17 cellular contexts compared by ENCODE assay signal in the genomic region with DNA sequence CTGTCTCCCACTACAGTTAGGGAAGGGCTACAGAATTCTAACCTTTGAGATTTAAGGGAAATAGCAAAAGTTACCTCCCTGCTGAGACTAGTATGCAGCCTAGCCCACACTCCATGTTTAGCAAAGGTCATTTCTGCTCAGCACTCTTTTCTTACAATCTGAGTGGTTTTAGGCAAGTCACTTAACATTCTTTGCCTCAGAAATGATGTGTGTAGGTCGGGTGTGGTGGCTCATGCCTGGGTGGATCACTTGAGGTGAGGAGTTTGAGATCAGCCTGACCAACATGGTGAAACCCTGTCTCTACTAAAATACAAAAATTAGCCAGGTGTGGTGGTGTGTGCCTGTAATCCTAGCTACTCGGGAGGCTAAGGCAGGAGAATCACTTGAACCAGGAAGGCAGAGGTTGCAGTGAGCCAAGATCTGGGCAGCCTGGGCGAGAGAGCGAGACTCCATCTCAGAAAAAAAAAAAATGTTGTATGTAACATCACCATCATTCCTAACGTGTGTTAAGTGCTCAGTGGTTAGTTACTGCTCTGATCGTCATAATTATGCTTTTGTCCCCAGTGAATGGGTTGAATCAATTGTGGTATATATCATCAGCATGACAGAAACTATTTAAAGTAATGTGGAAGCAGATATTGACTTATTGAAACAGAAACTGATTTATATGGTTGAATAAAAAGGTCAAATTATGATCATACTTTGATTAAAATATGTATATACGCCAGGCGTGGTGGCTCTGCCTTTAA. TPM values are rescaled to one million over a fixed set of nuclear protein-coding genes. Genes with fewer than 3 reads are reported as not detected.
DNase-seq lines count a peak whose midpoint lies in the region; ATAC-seq and TF ChIP-seq lines count a peak whose summit lies in the region.
"Had no signal": no experiment of that assay in that cellular context is flagged by ENCODE, and none has a peak within 500 bp of the region (broad histone marks: within the 10 kb centered on the region; RNA-seq: fewer than 3 reads in every experiment).

No MANE protein-coding gene starts in this region.

- no peak overlapping the region for H3K4me3 ChIP-seq in IMR-90 (ENCODE audit: insufficient read depth, low read depth, low read length)
- H3K4me3 ChIP-seq in astrocyte of the spinal cord (ENCODE audit: low read depth, low read length) = no peak overlapping the region
- H3K4me3 ChIP-seq: A549, MG63 had no signal

- H2BK20ac ChIP-seq in IMR-90 (ENCODE audit: low read depth, low read length) = peak overlapping the region; percentile 33

- H3K14ac ChIP-seq in IMR-90 (replicated peaks; ENCODE audit: low read depth, low read length) = no peak overlapping the region; the same call in 1 of the 2 replicates

- H2BK120ac ChIP-seq in IMR-90 (ENCODE audit: low read depth, low read length) = peak overlapping the region; percentile 43

- TF ChIP-seq CTCF in activated CD8-positive, alpha-beta T cell treated with anti-CD3 and anti-CD28 coated beads for 36 hours (IDR thresholded peaks at IDR 0.05) = no peak
- no peak for TF ChIP-seq CTCF in IMR-90 (conservative IDR thresholded peaks at IDR 0.05; ENCODE audit: low read depth, low read length)
- no peak for TF ChIP-seq CTCF in astrocyte of the spinal cord (IDR thresholded peaks at IDR 0.05; ENCODE audit: low read depth, low read length)
- TF ChIP-seq CTCF in osteocyte (IDR thresholded peaks at IDR 0.05) = no peak

- no peaks in the 10 kb centered on the region for H3K36me3 ChIP-seq in IMR-90 (ENCODE audit: control insufficient read depth, insufficient read depth, low read length)
- H3K36me3 ChIP-seq: MG63 had no signal

- no peak overlapping the region for H2AFZ ChIP-seq in IMR-90 (replicated peaks; ENCODE audit: low read length, poor library complexity)

- H2BK15ac ChIP-seq in IMR-90 (ENCODE audit: low read depth, low read length) = peak overlapping the region; percentile 42; the same call in 2 of the 3 replicates

- H3K9me1 ChIP-seq in IMR-90 (ENCODE audit: insufficient read depth, low read length) = peaks cover 4% of the 10 kb centered on the region

- CTCF ChIA-PET in activated CD8-positive, alpha-beta T cell treated with anti-CD3 and anti-CD28 coated beads for 36 hours (lab: Charles Lee) = interaction anchor here (1.6 kb wide), 1 partner anchor 144 kb away, joined by 5 read pairs; no protein-coding TSS in a partner anchor
- CTCF ChIA-PET in activated CD8-positive, alpha-beta T cell treated with anti-CD3 and anti-CD28 coated beads, Interleukin-2, amount 10 ng/mL, durations not matched to agents 7 days and 5 days (lab: Charles Lee) = interaction anchor here (1.5 to 2.1 kb wide), 3 partner anchors 9 to 144 kb away, joined by 4 to 8 read pairs (median 7); no protein-coding TSS in a partner anchor
- CTCF ChIA-PET in IMR-90 (lab: Yijun Ruan, JAX) = no interaction called here

- ATAC-seq in activated CD8-positive, alpha-beta T cell treated with anti-CD3 and anti-CD28 coated beads for 36 hours = peak; percentile 50
- ATAC-seq in activated CD8-positive, alpha-beta T cell treated with anti-CD3 and anti-CD28 coated beads, Interleukin-2, amount 10 ng/mL, durations not matched to agents 7 days and 5 days = no peak
- ATAC-seq in IMR-90 (ENCODE audit: low read depth) (no peak), T-helper 17 cell (no peak), HG03342 (IDR thresholded peaks at IDR 0.05; ENCODE audit: unreplicated experiment) (no peak), HG02678 (IDR thresholded peaks at IDR 0.05; ENCODE audit: unreplicated experiment) (no peak)

- peak overlapping the region; percentile 70 for H3K27ac Mint-ChIP-seq in activated CD8-positive, alpha-beta T cell treated with anti-CD3 and anti-CD28 coated beads for 36 hours
- H3K27ac Mint-ChIP-seq in activated CD8-positive, alpha-beta T cell treated with anti-CD3 and anti-CD28 coated beads, Interleukin-2, amount 10 ng/mL, durations not matched to agents 7 days and 5 days = no peak overlapping the region
- H3K27ac Mint-ChIP-seq in osteocyte (ENCODE audit: unreplicated experiment) = peak overlapping the region; percentile 67
- H3K27ac Mint-ChIP-seq in T-helper 17 cell = no peak overlapping the region

- H3K9ac ChIP-seq in IMR-90 (ENCODE audit: low read depth, low read length) = no peak overlapping the region

- no peak for TF ChIP-seq POLR2A in IMR-90 (IDR thresholded peaks at IDR 0.05; ENCODE audit: low read depth, low read length)

- H3K27me3 Mint-ChIP-seq in activated CD8-positive, alpha-beta T cell treated with anti-CD3 and anti-CD28 coated beads for 36 hours = no peaks in the 10 kb centered on the region
- H3K27me3 Mint-ChIP-seq in activated CD8-positive, alpha-beta T cell treated with anti-CD3 and anti-CD28 coated beads, Interleukin-2, amount 10 ng/mL, durations not matched to agents 7 days and 5 days (ENCODE audit: low read depth) = no peaks in the 10 kb centered on the region
- H3K27me3 Mint-ChIP-seq in osteocyte (ENCODE audit: unreplicated experiment) = no peaks in the 10 kb centered on the region
- H3K27me3 Mint-ChIP-seq in T-helper 17 cell = no peaks in the 10 kb centered on the region

- H3K36me3 Mint-ChIP-seq in activated CD8-positive, alpha-beta T cell treated with anti-CD3 and anti-CD28 coated beads for 36 hours (ENCODE audit: low read depth) = peaks cover 3% of the 10 kb centered on the region
- H3K36me3 Mint-ChIP-seq in activated CD8-positive, alpha-beta T cell treated with anti-CD3 and anti-CD28 coated beads, Interleukin-2, amount 10 ng/mL, durations not matched to agents 7 days and 5 days (ENCODE audit: low read depth) = peaks cover 2% of the 10 kb centered on the region
- peaks cover 4% of the 10 kb centered on the region for H3K36me3 Mint-ChIP-seq in osteocyte (ENCODE audit: unreplicated experiment)
- H3K36me3 Mint-ChIP-seq in T-helper 17 cell (ENCODE audit: low read depth) = peaks cover 5% of the 10 kb centered on the region

- peak; percentile 29 for DNase-seq in activated CD8-positive, alpha-beta T cell treated with anti-CD3 and anti-CD28 coated beads for 36 hours
- no peak for DNase-seq in activated CD8-positive, alpha-beta T cell treated with anti-CD3 and anti-CD28 coated beads, Interleukin-2, amount 10 ng/mL, durations not matched to agents 7 days and 5 days
- DNase-seq in IMR-90 (no peak), astrocyte of the spinal cord (ENCODE audit: low read depth, low spot score) (peak; percentile 21), osteocyte (ENCODE audit: extremely low spot score, unreplicated experiment) (no peak), T-helper 17 cell (no peak)
- DNase-seq: C1 segment of cervical spinal cord, DMS 273 treated with DMSO at 0.1 percent for 48 hours, Karpas-422, MG63, NCI-H1092, NCI-H2107, NCI-H2227 treated with DMSO at 0.1 percent for 48 hours, NCI-H524 had no signal

- H3K56ac ChIP-seq in IMR-90 (ENCODE audit: extremely low read depth, insufficient read depth, low read length) = no peak overlapping the region

- no peak overlapping the region for H3K27ac ChIP-seq in IMR-90 (ENCODE audit: insufficient read depth, low read length)

- no peak overlapping the region for H3K18ac ChIP-seq in IMR-90 (ENCODE audit: low read depth, low read length)

- H2BK5ac ChIP-seq in IMR-90 (ENCODE audit: low read depth, low read length, poor library complexity, severe bottlenecking) = no peak overlapping the region

- H3K9me3 ChIP-seq in IMR-90 (ENCODE audit: control insufficient read depth, insufficient read depth, low read length) (no peaks in the 10 kb centered on the region), T-helper 17 cell (ENCODE audit: control insufficient read depth, low read length, poor library complexity, severe bottlenecking) (no peaks in the 10 kb centered on the region)
- H3K9me3 ChIP-seq: A549, MG63 had no signal

- H3K4ac ChIP-seq in IMR-90 (ENCODE audit: low read depth, low read length) = peak overlapping the region; percentile 62

- H4K91ac ChIP-seq in IMR-90 (ENCODE audit: insufficient read depth, low read depth, low read length) = peak overlapping the region; percentile 3; the same call in 1 of the 2 replicates

- H4K20me1 ChIP-seq in IMR-90 (ENCODE audit: insufficient read depth, low read length) = no peaks in the 10 kb centered on the region

- in situ Hi-C loops in IMR-90 (cut with MboI; ENCODE audit: low sequenced_read_pairs) (loop anchor here (5.0 kb wide), 1 partner anchor 82 kb away; no protein-coding TSS in a partner anchor), astrocyte of the spinal cord (cut with HindIII; ENCODE audit: low sequenced_read_pairs) (no loop called here)

- intact Hi-C loops in activated CD8-positive, alpha-beta T cell treated with anti-CD3 and anti-CD28 coated beads for 36 hours (cut with micrococcal nuclease) = loop anchor here (10.0 kb wide), 1 partner anchor 90 kb away; a partner anchor contains a TSS
- intact Hi-C loops in IMR-90 (cut with micrococcal nuclease) = no loop called here

- H3K27me3 ChIP-seq in IMR-90 (ENCODE audit: control insufficient read depth, insufficient read depth, low read length) = no peaks in the 10 kb centered on the region
- H3K27me3 ChIP-seq: MG63 had no signal

- H3K4me2 ChIP-seq in IMR-90 (ENCODE audit: low read depth, low read length) = no peak overlapping the region

- WGBS in IMR-90 (ENCODE audit: extremely low coverage in 2 of 2, insufficient read length in 1 of 2), 2 experiments = 100% methylated on average over 1 of the region's 8 CpGs; no CpG with 5 or more reads in 1 of the 2 experiments

- H2AK5ac ChIP-seq in IMR-90 (ENCODE audit: low read depth, low read length) = peak overlapping the region; percentile 61; the same call in 1 of the 2 replicates

- no peaks in the 10 kb centered on the region for H3K9me3 Mint-ChIP-seq in activated CD8-positive, alpha-beta T cell treated with anti-CD3 and anti-CD28 coated beads for 36 hours
- H3K9me3 Mint-ChIP-seq in activated CD8-positive, alpha-beta T cell treated with anti-CD3 and anti-CD28 coated beads, Interleukin-2, amount 10 ng/mL, durations not matched to agents 7 days and 5 days (ENCODE audit: insufficient read depth) = no peaks in the 10 kb centered on the region
- no peaks in the 10 kb centered on the region for H3K9me3 Mint-ChIP-seq in osteocyte (ENCODE audit: unreplicated experiment)

- no peak overlapping the region for H3K4me3 Mint-ChIP-seq in activated CD8-positive, alpha-beta T cell treated with anti-CD3 and anti-CD28 coated beads for 36 hours
- no peak overlapping the region for H3K4me3 Mint-ChIP-seq in activated CD8-positive, alpha-beta T cell treated with anti-CD3 and anti-CD28 coated beads, Interleukin-2, amount 10 ng/mL, durations not matched to agents 7 days and 5 days
- H3K4me3 Mint-ChIP-seq in osteocyte (ENCODE audit: unreplicated experiment) (no peak overlapping the region), T-helper 17 cell (no peak overlapping the region)

- BruUV-seq in IMR-90 (replicated peaks; lab: Mats Ljungman, UMichigan) = no TSS peak

- H3K4me1 Mint-ChIP-seq in activated CD8-positive, alpha-beta T cell treated with anti-CD3 and anti-CD28 coated beads for 36 hours (ENCODE audit: low read depth) = peaks cover 51% of the 10 kb centered on the region
- H3K4me1 Mint-ChIP-seq in activated CD8-positive, alpha-beta T cell treated with anti-CD3 and anti-CD28 coated beads, Interleukin-2, amount 10 ng/mL, durations not matched to agents 7 days and 5 days (ENCODE audit: low read depth) = peaks cover 31% of the 10 kb centered on the region
- peaks cover 55% of the 10 kb centered on the region for H3K4me1 Mint-ChIP-seq in osteocyte (ENCODE audit: unreplicated experiment)
- H3K4me1 Mint-ChIP-seq in T-helper 17 cell = peaks cover 8% of the 10 kb centered on the region

- no peak overlapping the region for H3K23ac ChIP-seq in IMR-90 (ENCODE audit: low read depth, low read length)

- no peak overlapping the region for H2AK9ac ChIP-seq in IMR-90 (replicated peaks; ENCODE audit: low read depth, low read length, poor library complexity)

- peaks cover 3% of the 10 kb centered on the region for H3K4me1 ChIP-seq in IMR-90 (ENCODE audit: control insufficient read depth, insufficient read depth, low read length)

- no peaks in the 10 kb centered on the region for H3K79me1 ChIP-seq in IMR-90 (ENCODE audit: low read depth in 1 of 2, low read length in 2 of 2)

- no peak for TF ChIP-seq RAD21 in IMR-90 (IDR thresholded peaks at IDR 0.05; ENCODE audit: low read length)

- dilution Hi-C loops in IMR-90 (cut with HindIII; ENCODE audit: low sequenced_read_pairs, unreplicated experiment) = no loop called here

- 0 out of 2 replicates have a peak overlapping the region, but pooled peaks have one; percentile 9 for H4K5ac ChIP-seq in IMR-90 (ENCODE audit: low read depth, low read length)

- H4K8ac ChIP-seq in IMR-90 (ENCODE audit: low read depth in 2 of 2, low read length in 2 of 2) = no peak overlapping the region

- POLR2A ChIA-PET in activated CD8-positive, alpha-beta T cell treated with anti-CD3 and anti-CD28 coated beads for 36 hours (lab: Charles Lee) = no interaction called here
- POLR2A ChIA-PET in activated CD8-positive, alpha-beta T cell treated with anti-CD3 and anti-CD28 coated beads, Interleukin-2, amount 10 ng/mL, durations not matched to agents 7 days and 5 days (lab: Charles Lee) = no interaction called here
- POLR2A ChIA-PET in IMR-90 (lab: Charles Lee; ENCODE audit: unreplicated experiment) = no interaction called here

RNA-seq across cellular contexts. Expression of a gene that starts 55.0 kb away (rescaled TPM):
- 10 to 100 TPM; 90.9 to 93.5 TPM for total RNA-seq in activated CD8-positive, alpha-beta T cell treated with anti-CD3 and anti-CD28 coated beads for 36 hours
- total RNA-seq in activated CD8-positive, alpha-beta T cell treated with anti-CD3 and anti-CD28 coated beads, Interleukin-2, amount 10 ng/mL, durations not matched to agents 7 days and 5 days = 10 to 100 TPM; 77.8 to 79.1 TPM
- 341 and 415 TPM in 2 replicates for total RNA-seq in IMR-90 (2012; rRNA removed)
- polyA plus RNA-seq in IMR-90 (2012; rRNA removed) = 126 and 136 TPM in 2 replicates
- 32.5 and 32.9 TPM in 2 replicates for polyA plus RNA-seq in IMR-90 (2012; cell fraction: cytosol; rRNA removed)
- polyA plus RNA-seq in IMR-90 (2012; cell fraction: nucleus; rRNA removed; ENCODE audit: low replicate concordance) = 17.1 and 140 TPM in 2 replicates
- total RNA-seq in osteocyte = 135 TPM in 2 replicates
- 10 to 100 TPM; 59.5 to 74.2 TPM for total RNA-seq in T-helper 17 cell

Comparison
In these comparisons a context has a peak if more than half of its experiments do, and no peak if none do; other contexts are left out.
1. DNase-seq: peak in activated CD8-positive, alpha-beta T cell treated with anti-CD3 and anti-CD28 coated beads for 36 hours (single experiment) and astrocyte of the spinal cord (single experiment); none in activated CD8-positive, alpha-beta T cell treated with anti-CD3 and anti-CD28 coated beads, Interleukin-2, amount 10 ng/mL, durations not matched to agents 7 days and 5 days (single experiment), IMR-90 (single experiment), osteocyte (single experiment) and T-helper 17 cell (0 of 3).
2. H3K27ac Mint-ChIP-seq: peak in activated CD8-positive, alpha-beta T cell treated with anti-CD3 and anti-CD28 coated beads for 36 hours (single experiment) and osteocyte (single experiment); none in activated CD8-positive, alpha-beta T cell treated with anti-CD3 and anti-CD28 coated beads, Interleukin-2, amount 10 ng/mL, durations not matched to agents 7 days and 5 days (single experiment) and T-helper 17 cell (single experiment).